In the genomic region with DNA sequence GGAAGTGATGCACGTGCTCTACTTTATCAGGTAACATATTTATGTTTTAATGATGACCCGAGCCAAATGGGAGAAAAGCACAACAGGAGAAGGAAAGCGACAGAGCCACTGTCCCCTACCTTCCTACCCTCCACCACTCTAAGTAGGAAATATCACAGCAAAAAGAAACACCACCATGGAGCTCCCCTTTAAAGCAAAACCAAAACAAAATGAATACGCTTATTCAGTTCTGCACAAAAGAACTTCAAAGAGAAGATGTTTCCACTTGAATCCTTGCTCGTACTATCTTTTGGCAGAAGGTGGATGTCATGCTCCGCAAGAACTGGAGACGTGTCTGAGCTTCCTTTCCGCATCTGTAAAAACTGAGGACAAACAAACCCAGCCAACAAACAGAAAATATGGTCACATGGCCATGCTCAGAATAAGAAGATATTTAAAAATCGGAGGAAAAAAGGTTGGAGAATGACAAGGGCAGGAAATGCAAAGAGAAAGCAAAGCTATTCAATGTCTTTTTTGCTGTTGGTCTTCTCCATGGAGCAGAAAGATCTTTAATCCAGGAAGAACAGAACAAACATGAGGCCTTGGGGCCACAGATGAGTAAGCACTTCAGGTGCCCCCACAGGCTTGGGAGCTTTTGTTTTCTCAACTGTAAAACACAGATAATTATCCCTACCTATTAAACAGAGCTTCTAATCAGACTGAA, we compare ENCODE assay signal across 13 cellular contexts. TPM values are rescaled to one million over a fixed set of nuclear protein-coding genes. Genes with fewer than 3 reads are reported as not detected.
DNase-seq lines count a peak whose midpoint lies in the region; ATAC-seq, FAIRE-seq and TF ChIP-seq lines count a peak whose summit lies in the region.
"Had no signal": no experiment of that assay in that cellular context is flagged by ENCODE, and none has a peak within 500 bp of the region (broad histone marks: within the 10 kb centered on the region; RNA-seq: fewer than 3 reads in every experiment).

No MANE protein-coding gene starts in this region.

- no peak overlapping the region for H2AFZ ChIP-seq in HepG2 (ENCODE audit: low read length)

- POLR2A ChIA-PET in HepG2 (lab: Yijun Ruan, JAX) = interaction anchor here (1.0 to 1.2 kb wide), 2 partner anchors 20 to 153 kb away, joined by 3 read pairs; partner anchors contain the start of gene N4BP2L1

- ATAC-seq in HepG2 (peak; percentile 43; the same call in 1 of the 3 replicates), right lobe of liver (no peak), HG02852 (IDR thresholded peaks at IDR 0.05; ENCODE audit: unreplicated experiment) (peak; percentile 26)
- ATAC-seq: gastroesophageal sphincter had no signal

- H3K27me3 Mint-ChIP-seq in activated T-helper 1 cell treated with anti-CD3 and anti-CD28 coated beads, Interleukin-12 subunit alpha, Interleukin-12 subunit beta, Interleukin-2, Interleukin-4 antibody, amounts not matched to agents 30 ng/mL and 10 ng/mL and 1 ng/mL, durations not matched to agents 14 hours and 24 hours and 36 hours (ENCODE audit: insufficient read depth) = no peaks in the 10 kb centered on the region

- DNase-seq in HepG2 (ENCODE audit: low spot score) = no peak
- DNase-seq in right lobe of liver = no peak
- DNase-seq in activated T-helper 1 cell treated with anti-CD3 and anti-CD28 coated beads, Interleukin-12 subunit alpha, Interleukin-12 subunit beta, Interleukin-2, Interleukin-4 antibody, amounts not matched to agents 30 ng/mL and 10 ng/mL and 1 ng/mL, durations not matched to agents 14 hours and 24 hours and 36 hours (ENCODE audit: low spot score) = no peak
- peak; percentile 60 to 63 for DNase-seq in thyroid gland
- no peak for DNase-seq in iPS-NIHi11 (ENCODE audit: low spot score)
- DNase-seq in C1 segment of cervical spinal cord (lab: John Stamatoyannopoulos, UW) = no peak
- no peak for DNase-seq in LoVo (ENCODE audit: low spot score)
- DNase-seq: endodermal cell, kidney, sigmoid colon had no signal

- H3K27me3 ChIP-seq in HepG2 (ENCODE audit: control insufficient read depth in 1 of 2, insufficient read depth in 2 of 2, low read length in 2 of 2) (no peaks in the 10 kb centered on the region), right lobe of liver (no peaks in the 10 kb centered on the region), thyroid gland (no peaks in the 10 kb centered on the region)
- H3K27me3 ChIP-seq: gastroesophageal sphincter, sigmoid colon had no signal

- peak overlapping the region; percentile 47 for H3K4me2 ChIP-seq in HepG2 (ENCODE audit: low read depth, low read length)

- peak overlapping the region; percentile 1; the same call in 1 of the 2 replicates for H3K9ac ChIP-seq in HepG2 (ENCODE audit: insufficient read depth, low read depth, low read length)

- H3K36me3 Mint-ChIP-seq in activated T-helper 1 cell treated with anti-CD3 and anti-CD28 coated beads, Interleukin-12 subunit alpha, Interleukin-12 subunit beta, Interleukin-2, Interleukin-4 antibody, amounts not matched to agents 30 ng/mL and 10 ng/mL and 1 ng/mL, durations not matched to agents 14 hours and 24 hours and 36 hours (ENCODE audit: low read depth) = peaks cover 33% of the 10 kb centered on the region

- H3K4me3 ChIP-seq in HepG2 (replicated peaks in 1 of 3; ENCODE audit: insufficient read depth in 1 of 3, low read depth in 2 of 3, low read length in 3 of 3) = no peak overlapping the region
- H3K4me3 ChIP-seq in right lobe of liver = no peak overlapping the region
- H3K4me3 ChIP-seq in thyroid gland (replicated peaks in 1 of 3) = no peak overlapping the region
- H3K4me3 ChIP-seq: gastroesophageal sphincter, sigmoid colon had no signal

- CTCF ChIA-PET in HepG2 (lab: Yijun Ruan, JAX; ENCODE audit: low intra/inter-chr PET ratio, low total read pairs) = no interaction called here

- H3K4me1 ChIP-seq in HepG2 (ENCODE audit: insufficient read depth, low read length) = peaks cover 26% of the 10 kb centered on the region
- peaks cover 0 to 26% (median 12%) of the 10 kb centered on the region in 4 donors for H3K4me1 ChIP-seq in right lobe of liver
- peaks cover 7 to 12% of the 10 kb centered on the region in 2 donors for H3K4me1 ChIP-seq in thyroid gland

- H3K27ac Mint-ChIP-seq in activated T-helper 1 cell treated with anti-CD3 and anti-CD28 coated beads, Interleukin-12 subunit alpha, Interleukin-12 subunit beta, Interleukin-2, Interleukin-4 antibody, amounts not matched to agents 30 ng/mL and 10 ng/mL and 1 ng/mL, durations not matched to agents 14 hours and 24 hours and 36 hours = peak overlapping the region; percentile 82
- H3K27ac Mint-ChIP-seq: endodermal cell had no signal

- no TSS peak for BruUV-seq in HepG2 (replicated peaks; lab: Mats Ljungman, UMichigan)

- H3K36me3 ChIP-seq in HepG2 (replicated peaks in 1 of 2; ENCODE audit: control insufficient read depth in 1 of 2, insufficient read depth in 2 of 2, low read length in 2 of 2) (peaks cover 0 to 4% of the 10 kb centered on the region in 2 experiments; a peak in 1 of 5 replicates), right lobe of liver (peaks cover 0 to 29% (median 6%) of the 10 kb centered on the region in 4 donors), thyroid gland (peaks cover 0 to 3% of the 10 kb centered on the region in 2 donors)

- no peak for TF ChIP-seq RAD21 in HepG2 (CRISPR knock-in tag; IDR thresholded peaks at IDR 0.05)

- H3K4me3 Mint-ChIP-seq in activated T-helper 1 cell treated with anti-CD3 and anti-CD28 coated beads, Interleukin-12 subunit alpha, Interleukin-12 subunit beta, Interleukin-2, Interleukin-4 antibody, amounts not matched to agents 30 ng/mL and 10 ng/mL and 1 ng/mL, durations not matched to agents 14 hours and 24 hours and 36 hours = peak overlapping the region; percentile 74
- H3K4me3 Mint-ChIP-seq: CD14-positive monocyte had no signal

- intact Hi-C loops in HepG2 (cut with micrococcal nuclease; ENCODE audit: unreplicated experiment) (no loop called here), right lobe of liver (cut with DNase I) (no loop called here), thyroid gland (cut with DNase I) (no loop called here)
- intact Hi-C loops in activated T-helper 1 cell treated with anti-CD3 and anti-CD28 coated beads, Interleukin-12 subunit alpha, Interleukin-12 subunit beta, Interleukin-2, Interleukin-4 antibody, amounts not matched to agents 30 ng/mL and 10 ng/mL and 1 ng/mL, durations not matched to agents 14 hours and 24 hours and 36 hours (cut with micrococcal nuclease) = loop anchor here (1.0 kb wide), 1 partner anchor 19 kb away; no protein-coding TSS in a partner anchor

- in situ Hi-C loops in HepG2 (cut with HindIII; ENCODE audit: extremely low pct_ligation_motif_present, low pct_unique_long_range_greater_than_20kb) = no loop called here

- H3K79me2 ChIP-seq in HepG2 (ENCODE audit: insufficient read depth, low read length) = no peaks in the 10 kb centered on the region

- TF ChIP-seq EP300 in HepG2 (IDR thresholded peaks at IDR 0.05; ENCODE audit: low read depth in 2 of 2, low read length in 2 of 2) (no peak), HepG2 (CRISPR knock-in tag; IDR thresholded peaks at IDR 0.05; ENCODE audit: borderline replicate concordance) (no peak)

- no peaks in the 10 kb centered on the region for H3K9me3 ChIP-seq in HepG2 (ENCODE audit: low read length)
- no peaks in the 10 kb centered on the region for H3K9me3 ChIP-seq in right lobe of liver
- H3K9me3 ChIP-seq in thyroid gland = no peaks in the 10 kb centered on the region
- H3K9me3 ChIP-seq: gastroesophageal sphincter, sigmoid colon had no signal

- peaks cover 28% of the 10 kb centered on the region for H3K4me1 Mint-ChIP-seq in activated T-helper 1 cell treated with anti-CD3 and anti-CD28 coated beads, Interleukin-12 subunit alpha, Interleukin-12 subunit beta, Interleukin-2, Interleukin-4 antibody, amounts not matched to agents 30 ng/mL and 10 ng/mL and 1 ng/mL, durations not matched to agents 14 hours and 24 hours and 36 hours (ENCODE audit: low read depth)

- TF ChIP-seq POLR2A in HepG2 (IDR thresholded peaks at IDR 0.05; ENCODE audit: insufficient read depth in 1 of 2, low read depth in 2 of 2, low read length in 2 of 2) = no peak
- no peak for TF ChIP-seq POLR2A in right lobe of liver (IDR thresholded peaks at IDR 0.05)
- no peak for TF ChIP-seq POLR2A in thyroid gland (IDR thresholded peaks at IDR 0.05)

- FAIRE-seq in HepG2 (lab: Jason Lieb, UNC) = peak; percentile 8
- FAIRE-seq: kidney had no signal

- H3K27ac ChIP-seq in HepG2 (ENCODE audit: extremely low read length, insufficient read depth, low read length) (peak overlapping the region; percentile 56), right lobe of liver (no peak overlapping the region), thyroid gland (peak overlapping the region; percentile 26 to 65 (median 42))
- H3K27ac ChIP-seq: sigmoid colon had no signal

- TF ChIP-seq CTCF in HepG2 (CRISPR knock-in tag; IDR thresholded peaks at IDR 0.05) = no peak
- no peak for TF ChIP-seq CTCF in right lobe of liver (IDR thresholded peaks at IDR 0.05)
- no peak for TF ChIP-seq CTCF in thyroid gland (IDR thresholded peaks at IDR 0.05)

- 88% methylated on average over 9 of the region's 9 CpGs for WGBS in HepG2 (ENCODE audit: low lambda C conversion rate)
- 79% methylated on average over 9 of the region's 9 CpGs for WGBS in right lobe of liver (ENCODE audit: insufficient coverage, low coverage, low lambda C conversion rate, missing lambda C conversion rate)
- WGBS in thyroid gland, 2 donors = 63 to 66% methylated on average over 9 of the region's 9 CpGs

- H3K9me3 Mint-ChIP-seq in activated T-helper 1 cell treated with anti-CD3 and anti-CD28 coated beads, Interleukin-12 subunit alpha, Interleukin-12 subunit beta, Interleukin-2, Interleukin-4 antibody, amounts not matched to agents 30 ng/mL and 10 ng/mL and 1 ng/mL, durations not matched to agents 14 hours and 24 hours and 36 hours = no peaks in the 10 kb centered on the region
- H3K9me3 Mint-ChIP-seq: endodermal cell had no signal

- no peaks in the 10 kb centered on the region for H4K20me1 ChIP-seq in HepG2 (ENCODE audit: insufficient read depth, low read length)

RNA-seq across cellular contexts. Expression of gene N4BP2L1, which starts 19.5 kb away (rescaled TPM):
- 11.8 and 13.2 TPM in 2 replicates for total RNA-seq in HepG2 (2016; rRNA removed; fragmentation: Illumina TruSeq; extraction: Trizol)
- 3.8 and 4.6 TPM in 2 replicates for total RNA-seq in HepG2 (2016; cell fraction: cytosol; rRNA removed; fragmentation: Illumina TruSeq; extraction: Trizol; ENCODE audit: low read depth)
- total RNA-seq in HepG2 (2016; cell fraction: insoluble cytoplasmic fraction; rRNA removed; fragmentation: Illumina TruSeq; extraction: Trizol) = 11.6 and 12.8 TPM in 2 replicates
- total RNA-seq in HepG2 (2016; cell fraction: membrane; rRNA removed; fragmentation: Illumina TruSeq; extraction: Trizol) = 8.3 and 8.8 TPM in 2 replicates
- 13.1 and 18.3 TPM in 2 replicates for total RNA-seq in HepG2 (2016; cell fraction: nucleus; rRNA removed; fragmentation: Illumina TruSeq; extraction: Trizol)
- polyA plus RNA-seq in HepG2 (2011; rRNA removed) = 30.4 and 34.5 TPM in 2 replicates
- 15.0 and 21.1 TPM in 2 replicates for polyA plus RNA-seq in HepG2 (2011; cell fraction: cytosol; rRNA removed)
- 27.0 and 36.1 TPM in 2 replicates for polyA plus RNA-seq in HepG2 (2011; cell fraction: nucleus; rRNA removed)
- polyA plus RNA-seq in HepG2 (2012) = 30.9 and 33.4 TPM in 2 replicates
- 3.5 and 4.7 TPM in 2 replicates for polyA plus RNA-seq in HepG2 (2016; cell fraction: cytosol; fragmentation: Illumina TruSeq; extraction: Trizol; ENCODE audit: low read depth)
- 13.1 and 14.1 TPM in 2 replicates for polyA plus RNA-seq in HepG2 (2016; cell fraction: insoluble cytoplasmic fraction; fragmentation: Illumina TruSeq; extraction: Trizol; ENCODE audit: low read depth)
- 9.2 and 9.4 TPM in 2 replicates for polyA plus RNA-seq in HepG2 (2016; cell fraction: membrane; fragmentation: Illumina TruSeq; extraction: Trizol; ENCODE audit: low read depth)
- 29.5 and 35.4 TPM in 2 replicates for polyA plus RNA-seq in HepG2 (2016; cell fraction: nucleus; fragmentation: Illumina TruSeq; extraction: Trizol; ENCODE audit: insufficient read depth, low read depth)
- polyA minus RNA-seq in HepG2 (2011; rRNA and poly(A)+ RNA removed; ENCODE audit: low replicate concordance) = 8.4 TPM in 1 of 2 replicates, not detected in the other
- polyA minus RNA-seq in HepG2 (2011; cell fraction: cytosol; rRNA and poly(A)+ RNA removed) = 11.7 and 12.8 TPM in 2 replicates
- polyA minus RNA-seq in HepG2 (2011; cell fraction: nucleus; rRNA and poly(A)+ RNA removed) = 45.6 and 48.0 TPM in 2 replicates
- 10 to 100 TPM; 17.4 to 56.9 (median 26.5) TPM for total RNA-seq in right lobe of liver
- 17.7 and 20.0 TPM in 2 replicates for total RNA-seq in activated T-helper 1 cell treated with anti-CD3 and anti-CD28 coated beads, Interleukin-12 subunit alpha, Interleukin-12 subunit beta, Interleukin-2, Interleukin-4 antibody, amounts not matched to agents 30 ng/mL and 10 ng/mL and 1 ng/mL, durations not matched to agents 14 hours and 24 hours and 36 hours
- total RNA-seq in thyroid gland = 10 to 100 TPM; 15.0 to 38.7 (median 23.8) TPM

Comparison
In these comparisons a context has a peak if more than half of its experiments do, and no peak if none do; other contexts are left out.
1. ATAC-seq: peak in HepG2 (single experiment) and HG02852 (single experiment); none in right lobe of liver (0 of 4).
2. H3K27ac ChIP-seq: peak in HepG2 (single experiment) and thyroid gland (3 of 3); none in right lobe of liver (0 of 3).
3. DNase-seq: peak in thyroid gland (2 of 2); none in HepG2 (single experiment), right lobe of liver (0 of 3), activated T-helper 1 cell treated with anti-CD3 and anti-CD28 coated beads, Interleukin-12 subunit alpha, Interleukin-12 subunit beta, Interleukin-2, Interleukin-4 antibody, amounts not matched to agents 30 ng/mL and 10 ng/mL and 1 ng/mL, durations not matched to agents 14 hours and 24 hours and 36 hours (single experiment), iPS-NIHi11 (single experiment), C1 segment of cervical spinal cord (0 of 14) and LoVo (single experiment).